ENCODE assay signal across 4 cellular contexts in the genomic region with DNA sequence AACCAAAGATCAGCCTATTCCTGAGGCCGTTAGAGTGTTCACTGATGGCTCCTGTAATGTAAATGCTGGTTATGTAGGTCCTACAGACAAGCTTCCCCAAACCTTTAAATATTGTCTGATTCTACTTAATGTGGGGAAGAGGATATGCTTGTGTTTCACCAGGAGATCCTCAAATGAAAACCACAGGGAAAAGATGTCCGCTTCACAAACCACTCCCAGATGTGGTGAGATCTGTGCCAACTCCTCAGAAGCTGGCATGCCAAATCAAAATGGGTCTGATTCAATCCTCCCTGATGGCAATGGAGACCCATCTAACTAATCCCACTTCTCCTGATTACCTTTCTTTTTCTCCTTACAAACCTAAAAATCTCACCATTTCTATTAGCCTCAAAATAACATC. TPM values are rescaled to one million over a fixed set of nuclear protein-coding genes. Genes with fewer than 3 reads are reported as not detected.
"Had no signal": no experiment of that assay in that cellular context is flagged by ENCODE, and none has a peak within 500 bp of the region (broad histone marks: within the 10 kb centered on the region; RNA-seq: fewer than 3 reads in every experiment).

No MANE protein-coding gene starts in this region.

RNA-seq across cellular contexts. Expression of a gene that starts 15.5 kb away (rescaled TPM):
- total RNA-seq: GM23338, H1, H9 had no signal
- polyA plus RNA-seq: GM23338, IgD-negative memory B cell had no signal
